27 cellular contexts compared by ENCODE assay signal in genomic region chr10:58089739-58090138, GRCh38.
"Had no signal": no experiment of that assay in that cellular context is flagged by ENCODE, and none has a peak within 500 bp of the region (broad histone marks: within the 10 kb centered on the region; RNA-seq: fewer than 3 reads in every experiment).

No MANE protein-coding gene starts in this region.

- H3K4me1 ChIP-seq: ascending aorta, esophagus muscularis mucosa, gastrocnemius medialis, heart left ventricle had no signal

- H3K4me3 ChIP-seq: ascending aorta, esophagus muscularis mucosa, gastrocnemius medialis, heart left ventricle had no signal

- H3K36me3 ChIP-seq: ascending aorta, esophagus muscularis mucosa, gastrocnemius medialis, heart left ventricle had no signal

- H3K27ac ChIP-seq: ascending aorta, esophagus muscularis mucosa, foreskin keratinocyte, gastrocnemius medialis, heart left ventricle had no signal

- ATAC-seq: activated naive CD4-positive, alpha-beta T cell treated with anti-CD3 and anti-CD28 coated beads, Interleukin-2, amount 50 U/mL, for 72 hours; activated T-cell treated with anti-CD3 and anti-CD28 coated beads, Interleukin-2, amount 50 U/mL, for 72 hours; effector memory CD8-positive, alpha-beta T cell; foreskin keratinocyte; gastrocnemius medialis; heart left ventricle had no signal

- FAIRE-seq: bronchial epithelial cell had no signal

- DNase-seq: activated CD4-positive, alpha-beta memory T cell treated with anti-CD3 and anti-CD28 coated beads, Interleukin-2, amount 10 ng/mL, durations not matched to agents 7 days and 5 days; activated CD4-positive, alpha-beta T cell treated with anti-CD3 and anti-CD28 coated beads for 1 hour; activated CD4-positive, alpha-beta T cell treated with anti-CD3 and anti-CD28 coated beads for 4 hours; activated CD4-positive, alpha-beta T cell treated with anti-CD3 and anti-CD28 coated beads, Interleukin-2, amount 10 ng/mL, durations not matched to agents 7 days and 5 days; activated CD4-positive, alpha-beta T cell treated with anti-CD3 and anti-CD28 coated beads, Interleukin-2, amount 50 U/mL, for 4 hours; activated CD8-positive, alpha-beta memory T cell treated with anti-CD3 and anti-CD28 coated beads, Interleukin-2, amount 50 U/mL, for 48 hours; activated gamma-delta T cell; activated naive CD4-positive, alpha-beta T cell; activated naive CD4-positive, alpha-beta T cell treated with anti-CD3 and anti-CD28 coated beads, Interleukin-2, amount 10 ng/mL, durations not matched to agents 7 days and 5 days; activated naive CD8-positive, alpha-beta T cell treated with anti-CD3 and anti-CD28 coated beads, Interleukin-2, amount 10 ng/mL, durations not matched to agents 7 days and 5 days; activated T-cell treated with anti-CD3 and anti-CD28 coated beads for 4 hours; activated T-cell treated with anti-CD3 and anti-CD28 coated beads, Interleukin-2, amount 50 U/mL, for 24 hours; activated T-cell treated with anti-CD3 and anti-CD28 coated beads, Interleukin-2, amount 50 U/mL, for 72 hours; cortex of kidney; dermis blood vessel endothelial cell; effector CD4-positive, alpha-beta T cell; effector memory CD8-positive, alpha-beta T cell; erythroblast; foreskin keratinocyte; gastrocnemius medialis; glutamatergic neuron; heart left ventricle; T-helper 2 cell had no signal

- H3K27me3 ChIP-seq: ascending aorta, esophagus muscularis mucosa, foreskin keratinocyte, gastrocnemius medialis, heart left ventricle had no signal

- H3K9me3 ChIP-seq: ascending aorta, esophagus muscularis mucosa, gastrocnemius medialis, heart left ventricle had no signal
